24 cellular contexts compared by ENCODE assay signal in the genomic region with DNA sequence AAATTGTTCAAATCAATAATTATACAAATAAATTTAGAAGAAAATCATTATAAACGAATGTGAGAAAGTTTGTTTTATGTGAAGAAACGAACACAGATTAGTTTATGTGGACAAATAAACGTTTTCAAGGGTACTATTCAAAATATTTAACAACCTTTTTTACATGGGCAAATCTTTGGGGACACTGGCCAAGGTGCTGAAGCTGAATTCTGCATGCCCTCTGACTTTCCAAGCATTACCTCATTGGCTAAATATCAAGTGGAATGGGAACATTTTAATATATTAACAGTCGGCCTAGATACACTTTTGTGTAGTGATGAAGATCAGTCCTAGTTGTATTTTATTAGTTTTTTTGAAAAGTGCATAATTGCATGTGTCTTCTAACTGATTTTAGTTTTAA.
DNase-seq lines count a peak whose midpoint lies in the region; ATAC-seq and TF ChIP-seq lines count a peak whose summit lies in the region.
"Had no signal": no experiment of that assay in that cellular context is flagged by ENCODE, and none has a peak within 500 bp of the region (broad histone marks: within the 10 kb centered on the region; RNA-seq: fewer than 3 reads in every experiment).

No MANE protein-coding gene starts in this region.

- peak; percentile 3 for DNase-seq in AG08395 (ENCODE audit: low spot score)
- DNase-seq in brain microvascular endothelial cell = peak; percentile 5
- peak; percentile 26 for DNase-seq in iPS-NIHi11 (ENCODE audit: low spot score)
- no peak for DNase-seq in NCI-H2171 treated with DMSO at 0.1 percent for 48 hours (lab: John Stamatoyannopoulos, UW)
- no peak for DNase-seq in Peyer's patch
- no peak for DNase-seq in activated CD8-positive, alpha-beta memory T cell treated with anti-CD3 and anti-CD28 coated beads, Interleukin-2, amount 50 U/mL, for 4 hours
- DNase-seq: activated CD4-positive, alpha-beta T cell treated with anti-CD3 and anti-CD28 coated beads for 48 hours; activated naive CD4-positive, alpha-beta T cell treated with anti-CD3 and anti-CD28 coated beads, Interleukin-2, amount 10 ng/mL, durations not matched to agents 7 days and 5 days; aorta; H9; hippocampal formation; mammary epithelial cell; NCI-H1105; NCI-H2029; NCI-H345; occipital lobe; T-helper 2 cell had no signal

- H3K4me1 ChIP-seq in HEK293 (ENCODE audit: control insufficient read depth, insufficient read depth, low read length) (no peaks in the 10 kb centered on the region), Peyer's patch (no peaks in the 10 kb centered on the region)
- H3K4me1 ChIP-seq: foreskin keratinocyte, SJSA1, vagina had no signal

- in situ Hi-C loops in brain microvascular endothelial cell (cut with HindIII; ENCODE audit: low pct_ligation_motif_present, low sequenced_read_pairs) = no loop called here

- H3K27ac ChIP-seq in HEK293 (ENCODE audit: extremely low read depth, low read depth, low read length) (no peak overlapping the region), brain microvascular endothelial cell (no peak overlapping the region), Peyer's patch (no peak overlapping the region)
- H3K27ac ChIP-seq: foreskin keratinocyte, SJSA1, vagina had no signal

- no peaks in the 10 kb centered on the region for H3K27me3 ChIP-seq in brain microvascular endothelial cell (replicated peaks)
- H3K27me3 ChIP-seq in Peyer's patch = no peaks in the 10 kb centered on the region
- H3K27me3 ChIP-seq: foreskin keratinocyte, SJSA1, vagina had no signal

- POLR2A ChIA-PET in HEK293 (lab: Yijun Ruan, JAX) = no interaction called here

- no peak for ATAC-seq in GM18858 (IDR thresholded peaks at IDR 0.05; ENCODE audit: unreplicated experiment)
- ATAC-seq: foreskin keratinocyte; stimulated activated memory B cell treated with anti-CD40 and anti-IgM and Interleukin-4, amounts not matched to agents 10 μg/mL and 1 μg/mL and 100 μg/mL, for 72 hours had no signal

- CTCF ChIA-PET in HEK293 (lab: Yijun Ruan, JAX) = no interaction called here

- no peaks in the 10 kb centered on the region for H3K36me3 ChIP-seq in HEK293 (ENCODE audit: control insufficient read depth in 2 of 2, insufficient read depth in 1 of 2, low read length in 2 of 2)
- H3K36me3 ChIP-seq in brain microvascular endothelial cell (replicated peaks) = no peaks in the 10 kb centered on the region
- no peaks in the 10 kb centered on the region for H3K36me3 ChIP-seq in Peyer's patch
- H3K36me3 ChIP-seq: SJSA1, vagina had no signal

- TF ChIP-seq CTCF in HEK293 (tag by site-specific recombination; IDR thresholded peaks at IDR 0.05) (no peak), brain microvascular endothelial cell (IDR thresholded peaks at IDR 0.05; ENCODE audit: low read depth, low read length, missing control alignments) (no peak), Peyer's patch (IDR thresholded peaks at IDR 0.05) (no peak)

- no peak for TF ChIP-seq POLR2A in Peyer's patch (IDR thresholded peaks at IDR 0.05)

- H3K4me3 ChIP-seq in HEK293 (ENCODE audit: low read depth, low read length) = no peak overlapping the region
- no peak overlapping the region for H3K4me3 ChIP-seq in brain microvascular endothelial cell (ENCODE audit: low read depth, low read length)
- no peak overlapping the region for H3K4me3 ChIP-seq in Peyer's patch
- H3K4me3 ChIP-seq: SJSA1, smooth muscle cell, vagina had no signal

- H3K9me3 ChIP-seq in HEK293 (ENCODE audit: control insufficient read depth, insufficient read depth, low read depth, low read length) (no peaks in the 10 kb centered on the region), Peyer's patch (no peaks in the 10 kb centered on the region)
- H3K9me3 ChIP-seq: SJSA1, vagina had no signal

TF ChIP-seq in HEK293, 187 proteins besides CTCF, POLR2A, EP300 and RAD21:
- no peak for TF ChIP-seq ZNF626 (tag by site-specific recombination; IDR thresholded peaks at IDR 0.05)
- TF ChIP-seq ZNF112 (tag by site-specific recombination; IDR thresholded peaks at IDR 0.05) = no peak
- TF ChIP-seq ZNF292 (tag by site-specific recombination; IDR thresholded peaks at IDR 0.05; ENCODE audit: borderline replicate concordance, low read depth) = no peak
- TF ChIP-seq PRDM1 (tag by site-specific recombination; IDR thresholded peaks at IDR 0.05) = no peak
- no peak for TF ChIP-seq ZNF510 (tag by site-specific recombination; IDR thresholded peaks at IDR 0.05; ENCODE audit: insufficient replicate concordance)
- TF ChIP-seq SP2 (tag by site-specific recombination; IDR thresholded peaks at IDR 0.05) = no peak
- no peak for TF ChIP-seq ZNF202 (tag by site-specific recombination; IDR thresholded peaks at IDR 0.05; ENCODE audit: borderline replicate concordance)
- TF ChIP-seq ZIC2 (tag by site-specific recombination; IDR thresholded peaks at IDR 0.05) = no peak
- TF ChIP-seq, protein P1, sequence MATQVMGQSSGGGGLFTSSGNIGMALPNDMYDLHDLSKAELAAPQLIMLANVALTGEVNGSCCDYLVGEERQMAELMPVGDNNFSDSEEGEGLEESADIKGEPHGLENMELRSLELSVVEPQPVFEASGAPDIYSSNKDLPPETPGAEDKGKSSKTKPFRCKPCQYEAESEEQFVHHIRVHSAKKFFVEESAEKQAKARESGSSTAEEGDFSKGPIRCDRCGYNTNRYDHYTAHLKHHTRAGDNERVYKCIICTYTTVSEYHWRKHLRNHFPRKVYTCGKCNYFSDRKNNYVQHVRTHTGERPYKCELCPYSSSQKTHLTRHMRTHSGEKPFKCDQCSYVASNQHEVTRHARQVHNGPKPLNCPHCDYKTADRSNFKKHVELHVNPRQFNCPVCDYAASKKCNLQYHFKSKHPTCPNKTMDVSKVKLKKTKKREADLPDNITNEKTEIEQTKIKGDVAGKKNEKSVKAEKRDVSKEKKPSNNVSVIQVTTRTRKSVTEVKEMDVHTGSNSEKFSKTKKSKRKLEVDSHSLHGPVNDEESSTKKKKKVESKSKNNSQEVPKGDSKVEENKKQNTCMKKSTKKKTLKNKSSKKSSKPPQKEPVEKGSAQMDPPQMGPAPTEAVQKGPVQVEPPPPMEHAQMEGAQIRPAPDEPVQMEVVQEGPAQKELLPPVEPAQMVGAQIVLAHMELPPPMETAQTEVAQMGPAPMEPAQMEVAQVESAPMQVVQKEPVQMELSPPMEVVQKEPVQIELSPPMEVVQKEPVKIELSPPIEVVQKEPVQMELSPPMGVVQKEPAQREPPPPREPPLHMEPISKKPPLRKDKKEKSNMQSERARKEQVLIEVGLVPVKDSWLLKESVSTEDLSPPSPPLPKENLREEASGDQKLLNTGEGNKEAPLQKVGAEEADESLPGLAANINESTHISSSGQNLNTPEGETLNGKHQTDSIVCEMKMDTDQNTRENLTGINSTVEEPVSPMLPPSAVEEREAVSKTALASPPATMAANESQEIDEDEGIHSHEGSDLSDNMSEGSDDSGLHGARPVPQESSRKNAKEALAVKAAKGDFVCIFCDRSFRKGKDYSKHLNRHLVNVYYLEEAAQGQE (tag by site-specific recombination; IDR thresholded peaks at IDR 0.05) = peak; percentile 62

Comparison
In these comparisons a context has a peak if more than half of its experiments do, and no peak if none do; other contexts are left out.
1. DNase-seq: peak in AG08395 (single experiment), brain microvascular endothelial cell (single experiment) and iPS-NIHi11 (single experiment); none in NCI-H2171 treated with DMSO at 0.1 percent for 48 hours (single experiment), Peyer's patch (0 of 3) and activated CD8-positive, alpha-beta memory T cell treated with anti-CD3 and anti-CD28 coated beads, Interleukin-2, amount 50 U/mL, for 4 hours (single experiment).